In genomic region chr17:65389426-65389825, GRCh38 we compare ENCODE assay signal across 23 cellular contexts.
A peak's percentile ranks its signal among the peaks of the same experiment; 100 is the strongest.
DNase-seq lines count a peak whose midpoint lies in the region; ATAC-seq and TF ChIP-seq lines count a peak whose summit lies in the region.
"Had no signal": no experiment of that assay in that cellular context is flagged by ENCODE, and none has a peak within 500 bp of the region (broad histone marks: within the 10 kb centered on the region; RNA-seq: fewer than 3 reads in every experiment).

No MANE protein-coding gene starts in this region.

- ATAC-seq in HG03521 (IDR thresholded peaks at IDR 0.05; ENCODE audit: unreplicated experiment) = no peak
- ATAC-seq: heart left ventricle, WTC11 had no signal

- H3K27me3 Mint-ChIP-seq in MCF 10A (ENCODE audit: insufficient read depth, unreplicated experiment) (no peaks in the 10 kb centered on the region), immature natural killer cell (ENCODE audit: low read depth in 3 of 3) (peaks cover 2 to 4% (median 3%) of the 10 kb centered on the region in 3 donors)

- POLR2A ChIA-PET in MCF 10A (lab: Yijun Ruan, JAX) = no interaction called here

- peak overlapping the region in 1 of 2 donors; percentile 20 for H3K27ac ChIP-seq in breast epithelium
- no peak overlapping the region for H3K27ac ChIP-seq in coronary artery
- H3K27ac ChIP-seq: 22Rv1, heart left ventricle, SK-N-MC had no signal

- H3K4me1 ChIP-seq in breast epithelium = no peaks in the 10 kb centered on the region
- H3K4me1 ChIP-seq: heart left ventricle had no signal

- no peaks in the 10 kb centered on the region for H3K36me3 Mint-ChIP-seq in MCF 10A (ENCODE audit: insufficient read depth, unreplicated experiment)
- no peaks in the 10 kb centered on the region for H3K36me3 Mint-ChIP-seq in immature natural killer cell
- H3K36me3 Mint-ChIP-seq: WTC11 had no signal

- no peak overlapping the region for H3K27ac Mint-ChIP-seq in MCF 10A (ENCODE audit: low read depth, unreplicated experiment)
- no peak overlapping the region for H3K27ac Mint-ChIP-seq in immature natural killer cell
- H3K27ac Mint-ChIP-seq: WTC11 had no signal

- BruUV-seq in MCF 10A (replicated peaks; lab: Mats Ljungman, UMichigan) = no TSS peak

- peaks cover 12% of the 10 kb centered on the region for H3K4me1 Mint-ChIP-seq in MCF 10A (ENCODE audit: insufficient read depth, unreplicated experiment)
- no peaks in the 10 kb centered on the region for H3K4me1 Mint-ChIP-seq in immature natural killer cell
- H3K4me1 Mint-ChIP-seq: central memory CD8-positive, alpha-beta T cell; WTC11 had no signal

- intact Hi-C loops in MCF 10A (cut with micrococcal nuclease) (no loop called here), breast epithelium (cut with DNase I; ENCODE audit: low total_unique reads) (no loop called here)

- H3K9me3 Mint-ChIP-seq in MCF 10A (ENCODE audit: unreplicated experiment) (peaks cover 8% of the 10 kb centered on the region), immature natural killer cell (peaks cover 0 to 3% (median 0%) of the 10 kb centered on the region in 6 donors)
- H3K9me3 Mint-ChIP-seq: central memory CD8-positive, alpha-beta T cell had no signal

- TF ChIP-seq POLR2A in breast epithelium (IDR thresholded peaks at IDR 0.05) = no peak

- peak; percentile 19 for DNase-seq in MCF 10A (ENCODE audit: unreplicated experiment)
- DNase-seq in breast epithelium (ENCODE audit: low spot score in 2 of 2) = no peak
- peak; percentile 64 for DNase-seq in amniotic epithelial cell (ENCODE audit: low read depth)
- DNase-seq in iris pigment epithelial cell (ENCODE audit: low read depth) = peak; percentile 46
- DNase-seq in immature natural killer cell = no peak
- DNase-seq in DMS79 (lab: John Stamatoyannopoulos, UW) = no peak
- no peak for DNase-seq in coronary artery (ENCODE audit: low spot score)
- DNase-seq: activated CD4-positive, alpha-beta T cell treated with anti-CD3 and anti-CD28 coated beads, Interleukin-2, amount 50 U/mL, for 48 hours; activated gamma-delta T cell treated with Interleukin-2 at 50 U/mL for 16 hours; C1 segment of cervical spinal cord; effector CD4-positive, alpha-beta T cell; erythroblast; GOT3; heart left ventricle; NCI-H1105 treated with DMSO at 0.1 percent for 48 hours; NCI-H2081 treated with DMSO at 0.1 percent for 48 hours; RPMI8226; stimulated activated CD4-positive, alpha-beta T cell treated with anti-CD3 and anti-CD28 coated beads, Interleukin-4, amount 100 ng/mL, for 24 hours had no signal

- no peak for TF ChIP-seq CTCF in MCF 10A (IDR thresholded peaks at IDR 0.05; ENCODE audit: unreplicated experiment)
- no peak for TF ChIP-seq CTCF in breast epithelium (IDR thresholded peaks at IDR 0.05)
- no peak for TF ChIP-seq CTCF in coronary artery (IDR thresholded peaks at IDR 0.05)

- CTCF ChIA-PET in MCF 10A (lab: Yijun Ruan, JAX) = interaction anchor here (0.6 kb wide), 1 partner anchor 30 kb away, joined by 3 read pairs; no protein-coding TSS in a partner anchor

- H3K4me3 ChIP-seq in breast epithelium (no peak overlapping the region), coronary artery (no peak overlapping the region)
- H3K4me3 ChIP-seq: heart left ventricle, SK-N-MC had no signal

- no peaks in the 10 kb centered on the region for H3K36me3 ChIP-seq in breast epithelium
- H3K36me3 ChIP-seq: heart left ventricle had no signal

- no peaks in the 10 kb centered on the region for H3K27me3 ChIP-seq in breast epithelium

- no peaks in the 10 kb centered on the region for H3K9me3 ChIP-seq in breast epithelium
- H3K9me3 ChIP-seq: heart left ventricle had no signal

- H3K4me3 Mint-ChIP-seq in MCF 10A (ENCODE audit: unreplicated experiment) (no peak overlapping the region), immature natural killer cell (no peak overlapping the region)
- H3K4me3 Mint-ChIP-seq: central memory CD8-positive, alpha-beta T cell; WTC11 had no signal

Comparison
In these comparisons a context has a peak if more than half of its experiments do, and no peak if none do; other contexts are left out.
1. DNase-seq: peak in MCF 10A (single experiment), amniotic epithelial cell (single experiment) and iris pigment epithelial cell (single experiment); none in breast epithelium (0 of 2), immature natural killer cell (0 of 3), DMS79 (single experiment) and coronary artery (single experiment).